9 cellular contexts compared by ENCODE assay signal in the genomic region with DNA sequence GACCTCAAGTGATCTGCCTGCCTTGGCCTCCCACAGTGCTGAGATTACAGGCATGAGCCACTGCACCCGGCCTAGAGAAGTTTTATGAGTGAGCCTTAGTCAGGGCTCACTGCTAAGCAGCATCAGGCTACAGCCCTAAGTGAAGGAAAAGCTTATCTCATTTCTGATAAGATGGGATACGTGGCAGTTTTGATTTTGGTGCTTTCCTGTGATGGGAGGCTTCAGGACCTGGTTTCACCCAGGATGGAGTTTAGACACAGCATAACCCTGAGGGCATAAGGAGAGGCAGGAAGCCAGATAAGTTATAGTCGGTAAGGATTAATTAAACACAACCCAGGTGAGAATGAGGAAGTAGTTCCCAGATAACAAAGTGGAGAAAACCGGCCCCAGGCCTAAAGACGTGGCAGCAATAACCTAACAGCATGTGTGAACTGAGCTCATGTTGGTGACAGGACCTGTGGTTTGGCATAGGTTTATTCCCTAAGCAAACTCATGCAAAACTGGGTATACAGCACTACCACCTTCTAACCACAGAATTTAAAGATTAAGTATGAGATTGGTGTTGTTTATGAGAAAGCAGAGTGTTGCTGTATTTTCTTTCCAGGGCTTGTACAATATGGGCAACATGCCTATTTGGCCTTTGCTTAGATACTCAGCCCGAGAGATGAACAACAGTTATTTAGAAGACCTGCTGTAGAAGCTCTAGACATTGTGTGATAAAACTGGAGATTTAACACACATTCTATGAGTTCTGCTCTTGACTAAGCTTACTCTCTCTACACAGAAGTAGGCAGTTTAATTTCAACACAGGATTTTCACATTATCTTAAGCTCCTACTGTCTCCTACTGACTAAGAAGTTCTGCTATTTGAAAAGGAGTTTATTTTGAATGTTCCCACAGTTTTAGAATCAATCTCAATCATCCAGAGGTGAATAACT.
DNase-seq lines count a peak whose midpoint lies in the region; ATAC-seq and TF ChIP-seq lines count a peak whose summit lies in the region.
"Had no signal": no experiment of that assay in that cellular context is flagged by ENCODE, and none has a peak within 500 bp of the region (broad histone marks: within the 10 kb centered on the region; RNA-seq: fewer than 3 reads in every experiment).

No MANE protein-coding gene starts in this region.

- H3K4me3 Mint-ChIP-seq in activated naive CD4-positive, alpha-beta T cell treated with anti-CD3 and anti-CD28 coated beads, Interleukin-2, amount 10 ng/mL, durations not matched to agents 7 days and 5 days = no peak overlapping the region
- H3K4me3 Mint-ChIP-seq in natural killer cell = peak overlapping the region; percentile 36

- H3K9me3 Mint-ChIP-seq in activated naive CD4-positive, alpha-beta T cell treated with anti-CD3 and anti-CD28 coated beads, Interleukin-2, amount 10 ng/mL, durations not matched to agents 7 days and 5 days = no peaks in the 10 kb centered on the region
- no peaks in the 10 kb centered on the region for H3K9me3 Mint-ChIP-seq in natural killer cell

- H3K27ac Mint-ChIP-seq in activated naive CD4-positive, alpha-beta T cell treated with anti-CD3 and anti-CD28 coated beads, Interleukin-2, amount 10 ng/mL, durations not matched to agents 7 days and 5 days = peak overlapping the region; percentile 11
- peak overlapping the region; percentile 71 to 82 for H3K27ac Mint-ChIP-seq in natural killer cell

- peaks cover 3% of the 10 kb centered on the region for H3K4me1 Mint-ChIP-seq in activated naive CD4-positive, alpha-beta T cell treated with anti-CD3 and anti-CD28 coated beads, Interleukin-2, amount 10 ng/mL, durations not matched to agents 7 days and 5 days
- H3K4me1 Mint-ChIP-seq in natural killer cell = peaks cover 21 to 30% of the 10 kb centered on the region in 2 donors

- DNase-seq in activated naive CD4-positive, alpha-beta T cell treated with anti-CD3 and anti-CD28 coated beads, Interleukin-2, amount 10 ng/mL, durations not matched to agents 7 days and 5 days = no peak
- DNase-seq in natural killer cell = peak; percentile 15
- no peak for DNase-seq in NCI-H510A (lab: John Stamatoyannopoulos, UW)
- no peak for DNase-seq in germinal center (ENCODE audit: low spot score)
- no peak for DNase-seq in CD1c-positive myeloid dendritic cell (ENCODE audit: extremely low spot score)
- DNase-seq: foreskin melanocyte had no signal

- intact Hi-C loops in natural killer cell (cut with micrococcal nuclease) = no loop called here

- peaks cover 3% of the 10 kb centered on the region for H3K27me3 Mint-ChIP-seq in activated naive CD4-positive, alpha-beta T cell treated with anti-CD3 and anti-CD28 coated beads, Interleukin-2, amount 10 ng/mL, durations not matched to agents 7 days and 5 days
- H3K27me3 Mint-ChIP-seq in natural killer cell (ENCODE audit: low read depth in 2 of 2) = peaks cover 0 to 5% of the 10 kb centered on the region in 2 donors

- TF ChIP-seq CTCF in natural killer cell (IDR thresholded peaks at IDR 0.05) = no peak

- CTCF ChIA-PET in activated naive CD4-positive, alpha-beta T cell treated with anti-CD3 and anti-CD28 coated beads, Interleukin-2, amount 10 ng/mL, durations not matched to agents 7 days and 5 days (lab: Charles Lee) = interaction anchor here (0.6 to 1.5 kb wide), 2 partner anchors 313 to 337 kb away, joined by 3 to 4 read pairs; no protein-coding TSS in a partner anchor

- no peaks in the 10 kb centered on the region for H3K36me3 Mint-ChIP-seq in activated naive CD4-positive, alpha-beta T cell treated with anti-CD3 and anti-CD28 coated beads, Interleukin-2, amount 10 ng/mL, durations not matched to agents 7 days and 5 days
- H3K36me3 Mint-ChIP-seq in natural killer cell = no peaks in the 10 kb centered on the region

- ATAC-seq in GM18858 (IDR thresholded peaks at IDR 0.05; ENCODE audit: unreplicated experiment) = peak; percentile 55
- peak; percentile 75 for ATAC-seq in HG03457 (IDR thresholded peaks at IDR 0.05; ENCODE audit: unreplicated experiment)
- ATAC-seq in natural killer cell = peak; percentile 75 to 93 (median 88)
- no peak for ATAC-seq in GM18870 (IDR thresholded peaks at IDR 0.05; ENCODE audit: unreplicated experiment)
